ENCODE assay signal across 25 cellular contexts in the genomic region with DNA sequence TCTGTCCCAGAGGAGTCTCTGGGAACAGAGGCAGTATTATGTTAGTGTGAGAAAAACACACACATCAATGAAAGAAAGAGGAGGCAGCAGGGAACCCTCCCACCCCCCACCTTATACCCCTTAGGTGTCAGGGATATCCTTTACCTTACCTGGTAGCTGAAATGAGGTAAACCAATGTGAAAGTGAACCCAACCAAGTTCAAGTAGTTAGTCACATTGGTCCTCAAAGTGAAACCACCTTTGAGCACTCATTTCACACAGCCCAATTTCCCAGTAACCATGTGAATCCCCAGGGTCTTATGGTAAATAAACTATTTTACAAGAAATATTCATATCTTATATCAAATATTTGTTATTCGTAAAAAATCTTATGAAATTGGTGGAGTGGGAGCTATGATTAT.
A peak's percentile ranks its signal among the peaks of the same experiment; 100 is the strongest.
DNase-seq lines count a peak whose midpoint lies in the region; ATAC-seq, FAIRE-seq and TF ChIP-seq lines count a peak whose summit lies in the region.
"Had no signal": no experiment of that assay in that cellular context is flagged by ENCODE, and none has a peak within 500 bp of the region (broad histone marks: within the 10 kb centered on the region; RNA-seq: fewer than 3 reads in every experiment).

No MANE protein-coding gene starts in this region.

- no peaks in the 10 kb centered on the region for H3K79me2 ChIP-seq in GM12878 (ENCODE audit: control insufficient read depth, insufficient read depth, low read length)

- intact Hi-C loops in GM12878 (cut with micrococcal nuclease; ENCODE audit: unreplicated experiment), result no loop called here

- H3K4me1 ChIP-seq in GM12878 (ENCODE audit: control insufficient read depth, insufficient read depth, low read length), result no peaks in the 10 kb centered on the region
- H3K4me1 ChIP-seq: gastroesophageal sphincter, neural progenitor cell had no signal

- H3K27ac Mint-ChIP-seq in naive thymus-derived CD8-positive, alpha-beta T cell, result no peak overlapping the region
- H3K27ac Mint-ChIP-seq: CD4-positive, alpha-beta T cell; IgD-negative memory B cell; neural progenitor cell; progenitor cell of endocrine pancreas; stimulated activated memory B cell treated with anti-CD40 and anti-IgM and Interleukin-4, amounts not matched to agents 10 μg/mL and 1 μg/mL and 100 μg/mL, for 72 hours; WTC11 had no signal

- H3K4me2 ChIP-seq in GM12878 (ENCODE audit: control insufficient read depth, insufficient read depth), result no peak overlapping the region
- H3K4me2 ChIP-seq: neural progenitor cell had no signal

- H3K9me3 ChIP-seq in GM12878 (replicated peaks; ENCODE audit: control insufficient read depth, insufficient read depth, low read length), result no peaks in the 10 kb centered on the region; the same call in 2 of the 3 replicates

- 17% methylated on average over 1 of the region's 1 CpG for WGBS in GM12878 (ENCODE audit: insufficient coverage, insufficient replicate concordance, low lambda C conversion rate, missing lambda C conversion rate)

- H3K27me3 ChIP-seq in GM12878 (replicated peaks in 1 of 2; ENCODE audit: control insufficient read depth in 2 of 2, insufficient read depth in 2 of 2, low read length in 1 of 2), result no peaks in the 10 kb centered on the region
- H3K27me3 ChIP-seq: gastroesophageal sphincter, neural progenitor cell had no signal

- in situ Hi-C loops in GM12878 (cut with MboI), result no loop called here

- POLR2A ChIA-PET in GM12878 (lab: Charles Lee), result no interaction called here
- POLR2A ChIA-PET in naive thymus-derived CD8-positive, alpha-beta T cell (lab: Charles Lee), result no interaction called here

- peaks cover 0 to 17% (median 0%) of the 10 kb centered on the region in 3 donors for H3K36me3 Mint-ChIP-seq in naive thymus-derived CD8-positive, alpha-beta T cell
- H3K36me3 Mint-ChIP-seq: IgD-negative memory B cell; neural progenitor cell; stimulated activated memory B cell treated with anti-CD40 and anti-IgM and Interleukin-4, amounts not matched to agents 10 μg/mL and 1 μg/mL and 100 μg/mL, for 72 hours; WTC11 had no signal

- DNase-seq in GM12878 (ENCODE audit: low read depth, low spot score) (no peak), DMS53 (lab: John Stamatoyannopoulos, UW) (no peak)
- no peak for DNase-seq in naive thymus-derived CD8-positive, alpha-beta T cell
- DNase-seq: activated gamma-delta T cell treated with Interleukin-2 at 50 U/mL for 16 hours; amniotic stem cell; CD4-positive, alpha-beta T cell; cortex of kidney; NCI-H1105 treated with DMSO at 0.1 percent for 48 hours; NCI-H2029 treated with DMSO at 0.1 percent for 48 hours; NCI-H345; NCI-H774; OCI-M1; T-helper 9 cell had no signal

- H3K36me3 ChIP-seq in GM12878 (ENCODE audit: control insufficient read depth in 2 of 2, insufficient read depth in 2 of 2, low read length in 1 of 2), result no peaks in the 10 kb centered on the region
- H3K36me3 ChIP-seq: gastroesophageal sphincter, neural progenitor cell had no signal

- CTCF ChIA-PET in GM12878 (lab: Yijun Ruan, JAX), result interaction anchor here (1.4 kb wide), 1 partner anchor 49 kb away, joined by 3 read pairs; no protein-coding TSS in a partner anchor

- TF ChIP-seq RAD21 in GM12878 (IDR thresholded peaks at IDR 0.05; ENCODE audit: insufficient read depth, low read depth, low read length), result no peak

- SMC1A ChIA-PET in GM12878 (lab: Charles Lee; ENCODE audit: uncharacterized antibody, unreplicated experiment), result no interaction called here

- H3K9ac ChIP-seq in GM12878 (ENCODE audit: control insufficient read depth, insufficient read depth, low read length), result no peak overlapping the region
- H3K9ac ChIP-seq: neural progenitor cell had no signal

- H3K27me3 Mint-ChIP-seq in naive thymus-derived CD8-positive, alpha-beta T cell, result peaks cover 0 to 11% (median 0%) of the 10 kb centered on the region in 5 donors
- H3K27me3 Mint-ChIP-seq: progenitor cell of endocrine pancreas; stimulated activated memory B cell treated with anti-CD40 and anti-IgM and Interleukin-4, amounts not matched to agents 10 μg/mL and 1 μg/mL and 100 μg/mL, for 72 hours had no signal

- H3K27ac ChIP-seq in GM12878 (ENCODE audit: control insufficient read depth, insufficient read depth), result no peak overlapping the region
- H3K27ac ChIP-seq: gastroesophageal sphincter, neural progenitor cell had no signal

- no peak overlapping the region for H3K4me3 ChIP-seq in GM12878
- H3K4me3 ChIP-seq: gastroesophageal sphincter, neural progenitor cell had no signal

- H4K20me1 ChIP-seq in GM12878 (ENCODE audit: control insufficient read depth, insufficient read depth), result no peaks in the 10 kb centered on the region

- peaks cover 5 to 35% (median 21%) of the 10 kb centered on the region in 9 donors for H3K9me3 Mint-ChIP-seq in naive thymus-derived CD8-positive, alpha-beta T cell

- TF ChIP-seq POLR2A in GM12878 (IDR thresholded peaks at IDR 0.05; ENCODE audit: low read depth, low read length), result no peak

- no TSS peak for BruUV-seq in GM12878 (replicated peaks; lab: Mats Ljungman, UMichigan)

- ATAC-seq in GM19035 (IDR thresholded peaks at IDR 0.05; ENCODE audit: unreplicated experiment) (peak; percentile 72), GM21723 (IDR thresholded peaks at IDR 0.05; ENCODE audit: unreplicated experiment) (peak; percentile 63), HG03159 (IDR thresholded peaks at IDR 0.05; ENCODE audit: unreplicated experiment) (peak; percentile 67), GM12878 (peak; percentile 49), GM21367 (IDR thresholded peaks at IDR 0.05; ENCODE audit: unreplicated experiment) (no peak)
- no peak for ATAC-seq in naive thymus-derived CD8-positive, alpha-beta T cell
- ATAC-seq: gastroesophageal sphincter; Right ventricle myocardium inferior; stimulated activated memory B cell treated with anti-CD40 and anti-IgM and Interleukin-4, amounts not matched to agents 10 μg/mL and 1 μg/mL and 100 μg/mL, for 72 hours; WTC11 had no signal

- RAD21 ChIA-PET in GM12878 (lab: Charles Lee; ENCODE audit: unreplicated experiment), result no interaction called here

- no peak for TF ChIP-seq CTCF in GM12878 (IDR thresholded peaks at IDR 0.05 in 2 of 3, conservative IDR thresholded peaks at IDR 0.05 in 1 of 3; ENCODE audit: control insufficient read depth in 2 of 3, extremely low read depth in 1 of 3, insufficient read depth in 1 of 3, low read depth in 3 of 3, low read length in 3 of 3)

- no peak for TF ChIP-seq EP300 in GM12878 (IDR thresholded peaks at IDR 0.05; ENCODE audit: borderline replicate concordance in 1 of 2, control insufficient read depth in 1 of 2, low read depth in 2 of 2, low read length in 2 of 2)

- H2AFZ ChIP-seq in GM12878 (ENCODE audit: control insufficient read depth, low read depth, low read length), result no peak overlapping the region
- H2AFZ ChIP-seq: neural progenitor cell had no signal

- H3K4me3 Mint-ChIP-seq in naive thymus-derived CD8-positive, alpha-beta T cell, result no peak overlapping the region
- H3K4me3 Mint-ChIP-seq: CD4-positive, alpha-beta T cell; IgD-negative memory B cell; neural progenitor cell; stimulated activated memory B cell treated with anti-CD40 and anti-IgM and Interleukin-4, amounts not matched to agents 10 μg/mL and 1 μg/mL and 100 μg/mL, for 72 hours; WTC11 had no signal

- peaks cover 5 to 12% (median 6%) of the 10 kb centered on the region in 4 donors for H3K4me1 Mint-ChIP-seq in naive thymus-derived CD8-positive, alpha-beta T cell
- H3K4me1 Mint-ChIP-seq: IgD-negative memory B cell; neural progenitor cell; stimulated activated memory B cell treated with anti-CD40 and anti-IgM and Interleukin-4, amounts not matched to agents 10 μg/mL and 1 μg/mL and 100 μg/mL, for 72 hours had no signal

- no peak for FAIRE-seq in GM12878 (lab: Jason Lieb, UNC)
- FAIRE-seq: G401.6 had no signal

TF ChIP-seq in GM12878, 131 proteins besides CTCF, POLR2A, EP300 and RAD21:
- TF ChIP-seq POLR2AphosphoS5 (IDR thresholded peaks at IDR 0.05; ENCODE audit: low read length), result no peak
- TF ChIP-seq RUNX3 (IDR thresholded peaks at IDR 0.05; ENCODE audit: low read length), result 0 out of 2 replicates have a peak, but pooled peaks have one; percentile 5

Comparison
In these comparisons a context has a peak if more than half of its experiments do, and no peak if none do; other contexts are left out.
1. ATAC-seq: peak in GM19035 (single experiment), GM21723 (single experiment), HG03159 (single experiment) and GM12878 (single experiment); none in GM21367 (single experiment) and naive thymus-derived CD8-positive, alpha-beta T cell (0 of 2).